In the genomic region with DNA sequence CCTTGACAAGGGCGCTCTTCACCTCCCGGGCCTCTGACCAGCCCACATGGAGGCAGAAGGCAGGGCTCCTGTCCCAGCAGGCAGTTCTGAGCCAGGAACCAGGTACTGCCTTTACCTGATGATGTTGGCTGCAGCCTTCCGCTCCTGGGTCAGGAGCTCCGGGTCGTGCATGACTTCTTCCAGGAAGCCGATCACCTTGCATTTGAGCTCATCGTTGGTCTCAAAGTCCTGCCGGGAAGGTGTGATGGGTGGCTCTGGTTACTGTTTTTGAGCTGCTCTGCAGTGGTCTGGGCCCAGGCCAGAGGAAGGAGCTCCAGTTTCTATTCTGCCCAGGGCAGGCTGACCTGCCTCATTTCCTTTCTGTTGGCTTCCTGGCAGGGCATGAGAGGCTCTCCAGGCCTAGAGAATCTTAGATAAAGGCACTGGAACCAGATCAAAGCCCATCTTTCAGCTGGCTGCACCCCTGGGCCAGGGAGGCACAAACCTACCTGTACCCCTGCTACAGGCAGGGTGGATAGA, we compare ENCODE assay signal across 15 cellular contexts.
"Had no signal": no experiment of that assay in that cellular context is flagged by ENCODE, and none has a peak within 500 bp of the region (broad histone marks: within the 10 kb centered on the region; RNA-seq: fewer than 3 reads in every experiment).

No MANE protein-coding gene starts in this region.

- H3K4me1 ChIP-seq: gastroesophageal sphincter, tibial artery had no signal

- DNase-seq: activated CD4-positive, alpha-beta T cell treated with anti-CD3 and anti-CD28 coated beads, Interleukin-2, amount 50 U/mL, for 1 hour; activated naive CD4-positive, alpha-beta T cell treated with Interleukin-2 at 50 U/mL for 16 hours; erythroblast; heart right ventricle; mesendoderm; natural killer cell; stimulated activated CD4-positive, alpha-beta T cell treated with anti-CD3 and anti-CD28 coated beads, Interleukin-2, amount 100 ng/mL, for 48 hours; stimulated activated naive B cell treated with anti-CD40 and anti-IgM and Interleukin-4, amounts not matched to agents 10 μg/mL and 1 μg/mL and 100 μg/mL, for 72 hours; T-cell; T-helper 9 cell; tibial artery had no signal

- H3K36me3 ChIP-seq: gastroesophageal sphincter, heart right ventricle, neutrophil, tibial artery had no signal

- H3K9me3 ChIP-seq: gastroesophageal sphincter, heart right ventricle, neutrophil, tibial artery had no signal

- H3K27ac ChIP-seq: gastroesophageal sphincter, heart right ventricle, neutrophil, tibial artery had no signal

- H3K27ac Mint-ChIP-seq: natural killer cell, T-cell had no signal

- H3K4me3 ChIP-seq: dorsolateral prefrontal cortex, gastroesophageal sphincter, heart right ventricle, tibial artery had no signal

- H3K27me3 ChIP-seq: dorsolateral prefrontal cortex, gastroesophageal sphincter, heart right ventricle, neutrophil, tibial artery had no signal

- ATAC-seq: activated CD4-positive, CD25-positive, alpha-beta regulatory T cell treated with anti-CD3 and anti-CD28 coated beads, Interleukin-2, amount 50 U/mL, for 24 hours; gastroesophageal sphincter; natural killer cell; stimulated activated naive B cell treated with anti-CD40 and anti-IgM and Interleukin-4, amounts not matched to agents 10 μg/mL and 1 μg/mL and 100 μg/mL, for 72 hours; T-cell had no signal

- H3K27me3 Mint-ChIP-seq: stimulated activated naive B cell treated with anti-CD40 and anti-IgM and Interleukin-4, amounts not matched to agents 10 μg/mL and 1 μg/mL and 100 μg/mL, for 72 hours had no signal

- H3K9me3 Mint-ChIP-seq: natural killer cell; stimulated activated naive B cell treated with anti-CD40 and anti-IgM and Interleukin-4, amounts not matched to agents 10 μg/mL and 1 μg/mL and 100 μg/mL, for 72 hours; T-cell had no signal

- H3K36me3 Mint-ChIP-seq: natural killer cell, T-cell had no signal

- H3K4me3 Mint-ChIP-seq: natural killer cell; stimulated activated naive B cell treated with anti-CD40 and anti-IgM and Interleukin-4, amounts not matched to agents 10 μg/mL and 1 μg/mL and 100 μg/mL, for 72 hours; T-cell had no signal

- H3K4me1 Mint-ChIP-seq: T-cell had no signal
